8 cellular contexts compared by ENCODE assay signal in genomic region chr3:101829066-101829830, GRCh38. TPM values are rescaled to one million over a fixed set of nuclear protein-coding genes. Genes with fewer than 3 reads are reported as not detected.
DNase-seq lines count a peak whose midpoint lies in the region; ATAC-seq and TF ChIP-seq lines count a peak whose summit lies in the region.

No MANE protein-coding gene starts in this region.

- H3F3A ChIP-seq in DOHH2 (ENCODE audit: control insufficient read depth, insufficient read depth) (peaks cover 13% of the 10 kb centered on the region), MM.1S (ENCODE audit: insufficient read depth, low read length) (peaks cover 34% of the 10 kb centered on the region)

- ATAC-seq in GM21723 (IDR thresholded peaks at IDR 0.05; ENCODE audit: unreplicated experiment), result peak; percentile 55

- peak overlapping the region; percentile 80 for H3K4me2 ChIP-seq in DOHH2 (ENCODE audit: low read length)
- H3K4me2 ChIP-seq in MM.1S (ENCODE audit: low read depth, low read length), result peak overlapping the region; percentile 95; the same call in 1 of the 2 replicates
- peak overlapping the region; percentile 83 for H3K4me2 ChIP-seq in hepatocyte

- WGBS in hepatocyte (ENCODE audit: low lambda C conversion rate, missing lambda C conversion rate), result 52% methylated on average over 8 of the region's 8 CpGs

- H3K9ac ChIP-seq in MM.1S (ENCODE audit: low read length), result no peak overlapping the region

- H3K27ac ChIP-seq in DOHH2 (ENCODE audit: low read depth, low read length) (peak overlapping the region; percentile 81), MM.1S (ENCODE audit: low read length) (no peak overlapping the region), hepatocyte (peak overlapping the region; percentile 85)

- H3K79me2 ChIP-seq in DOHH2 (ENCODE audit: control insufficient read depth, low read length), result peaks cover 63% of the 10 kb centered on the region
- H3K79me2 ChIP-seq in MM.1S (ENCODE audit: low read length), result peaks cover 32% of the 10 kb centered on the region
- H3K79me2 ChIP-seq in hepatocyte, result peaks cover 44% of the 10 kb centered on the region

- H3K9me3 ChIP-seq in DOHH2 (ENCODE audit: control insufficient read depth, insufficient read depth, low read length) (no peaks in the 10 kb centered on the region), MM.1S (replicated peaks; ENCODE audit: insufficient read depth, low read length) (no peaks in the 10 kb centered on the region), hepatocyte (ENCODE audit: low read depth) (no peaks in the 10 kb centered on the region)

- peak overlapping the region; percentile 78 for H3K4me3 ChIP-seq in DOHH2 (ENCODE audit: low read length)
- H3K4me3 ChIP-seq in MM.1S (ENCODE audit: low read length), result peak overlapping the region; percentile 75; the same call in 1 of the 2 replicates
- peak overlapping the region; percentile 30 for H3K4me3 ChIP-seq in hepatocyte

- DNase-seq in MM.1S (no peak), hepatocyte (ENCODE audit: low spot score) (peak; percentile 27), putamen (ENCODE audit: low spot score) (no peak), DMS79 treated with DMSO at 0.1 percent for 48 hours (lab: John Stamatoyannopoulos, UW) (no peak)
- DNase-seq in activated gamma-delta T cell treated with anti-CD3 and anti-CD28 coated beads, Interleukin-2, amount 50 U/mL, for 16 hours (ENCODE audit: low read depth), result peak; percentile 28
- DNase-seq in stimulated activated CD4-positive, alpha-beta T cell treated with anti-CD3 and anti-CD28 coated beads, Interleukin-12 subunit alpha, Interleukin-12 subunit beta, amount 100 ng/mL, for 48 hours (ENCODE audit: low read depth in 2 of 3, low spot score in 1 of 3), result peak; percentile 29 to 45 (median 45)

- H3K4me1 ChIP-seq in DOHH2 (ENCODE audit: control insufficient read depth, low read length) (peaks cover 60% of the 10 kb centered on the region), MM.1S (ENCODE audit: low read length) (peaks cover 42% of the 10 kb centered on the region), hepatocyte (ENCODE audit: insufficient read depth) (peaks cover 23% of the 10 kb centered on the region)

- H3K36me3 ChIP-seq in DOHH2 (ENCODE audit: control insufficient read depth, low read length) (peaks cover 27% of the 10 kb centered on the region), MM.1S (replicated peaks; ENCODE audit: insufficient read depth, low read length) (no peaks in the 10 kb centered on the region), hepatocyte (replicated peaks; ENCODE audit: insufficient read depth, low read depth) (no peaks in the 10 kb centered on the region)

- no peaks in the 10 kb centered on the region for H3K9me2 ChIP-seq in DOHH2 (replicated peaks; ENCODE audit: control insufficient read depth, low read length)
- H3K9me2 ChIP-seq in MM.1S (replicated peaks; ENCODE audit: insufficient read depth, low read length), result no peaks in the 10 kb centered on the region
- H3K9me2 ChIP-seq in hepatocyte (replicated peaks; ENCODE audit: insufficient read depth), result no peaks in the 10 kb centered on the region

- H3K27me3 ChIP-seq in DOHH2 (ENCODE audit: control insufficient read depth, low read length), result no peaks in the 10 kb centered on the region
- H3K27me3 ChIP-seq in MM.1S (replicated peaks; ENCODE audit: insufficient read depth, low read length), result no peaks in the 10 kb centered on the region
- H3K27me3 ChIP-seq in hepatocyte, result no peaks in the 10 kb centered on the region

- TF ChIP-seq CTCF in DOHH2 (IDR thresholded peaks at IDR 0.05; ENCODE audit: low read depth, low read length, poor library complexity, severe bottlenecking) (no peak), MM.1S (IDR thresholded peaks at IDR 0.05; ENCODE audit: low read length) (no peak), hepatocyte (IDR thresholded peaks at IDR 0.05; ENCODE audit: poor library complexity) (no peak)

- no peaks in the 10 kb centered on the region for H4K20me1 ChIP-seq in DOHH2 (ENCODE audit: control insufficient read depth, insufficient read depth, low read depth, low read length)
- H4K20me1 ChIP-seq in MM.1S (ENCODE audit: insufficient read depth, low read length), result peaks cover 4% of the 10 kb centered on the region
- H4K20me1 ChIP-seq in hepatocyte (ENCODE audit: insufficient read depth, poor library complexity, severe bottlenecking), result no peaks in the 10 kb centered on the region

- no peak overlapping the region for H2AFZ ChIP-seq in MM.1S (ENCODE audit: low read length)
- H2AFZ ChIP-seq in hepatocyte, result peak overlapping the region; percentile 66

RNA-seq across cellular contexts. Expression of gene NFKBIZ, which starts 20.1 kb away (rescaled TPM):
- 164 and 182 TPM in 2 replicates for total RNA-seq in hepatocyte
- 160 and 192 TPM in 2 replicates for polyA plus RNA-seq in hepatocyte

RNA-seq across cellular contexts. Expression of gene NXPE3, which starts 50.2 kb away (rescaled TPM):
- total RNA-seq in hepatocyte, result 5.1 and 5.9 TPM in 2 replicates
- polyA plus RNA-seq in hepatocyte, result 5.8 and 5.9 TPM in 2 replicates

Comparison
In these comparisons a context has a peak if more than half of its experiments do, and no peak if none do; other contexts are left out.
1. DNase-seq: peak in activated gamma-delta T cell treated with anti-CD3 and anti-CD28 coated beads, Interleukin-2, amount 50 U/mL, for 16 hours (single experiment), hepatocyte (single experiment) and stimulated activated CD4-positive, alpha-beta T cell treated with anti-CD3 and anti-CD28 coated beads, Interleukin-12 subunit alpha, Interleukin-12 subunit beta, amount 100 ng/mL, for 48 hours (3 of 3); none in MM.1S (single experiment), putamen (single experiment) and DMS79 treated with DMSO at 0.1 percent for 48 hours (single experiment).
2. Peak in every context shown above with its lines, with median percentiles within 50 percentile points of each other: H3K4me2 ChIP-seq and H3K4me3 ChIP-seq.